Comparison of ENCODE assay signal across 29 cellular contexts in genomic region chr13:113776231-113777125, GRCh38. TPM values are rescaled to one million over a fixed set of nuclear protein-coding genes. Genes with fewer than 3 reads are reported as not detected.
DNase-seq lines count a peak whose midpoint lies in the region; ATAC-seq and TF ChIP-seq lines count a peak whose summit lies in the region.
"Had no signal": no experiment of that assay in that cellular context is flagged by ENCODE, and none has a peak within 500 bp of the region (broad histone marks: within the 10 kb centered on the region; RNA-seq: fewer than 3 reads in every experiment).

No MANE protein-coding gene starts in this region.

- CTCF ChIA-PET in activated CD8-positive, alpha-beta T cell treated with anti-CD3 and anti-CD28 coated beads for 36 hours (lab: Charles Lee), result no interaction called here

- TF ChIP-seq POLR2A in spleen (IDR thresholded peaks at IDR 0.05), result no peak

- no peak overlapping the region for H3K27ac ChIP-seq in spleen
- H3K27ac ChIP-seq: A549, esophagus muscularis mucosa, gastroesophageal sphincter, HL-60, PC-9, right atrium auricular region had no signal

- no peak overlapping the region for H3K4me3 Mint-ChIP-seq in activated CD8-positive, alpha-beta T cell treated with anti-CD3 and anti-CD28 coated beads for 36 hours
- H3K4me3 Mint-ChIP-seq: activated CD8-positive, alpha-beta T cell treated with anti-CD3 and anti-CD28 coated beads, Interleukin-2, amount 10 ng/mL, durations not matched to agents 7 days and 5 days; activated naive CD4-positive, alpha-beta T cell treated with anti-CD3 and anti-CD28 coated beads, Interleukin-2, amount 50 U/mL, for 24 hours; activated T-cell treated with anti-CD3 and anti-CD28 coated beads, Interleukin-2, amount 50 U/mL, for 24 hours; memory B cell; T-helper 2 cell treated with Interferon-gamma antibody and Interleukin-4, amounts not matched to agents 5 μg/mL and 100 μg/mL, for 36 hours had no signal

- H3K36me3 ChIP-seq in spleen, result no peaks in the 10 kb centered on the region
- H3K36me3 ChIP-seq: BE2C, esophagus muscularis mucosa, gastroesophageal sphincter, right atrium auricular region had no signal

- H3K36me3 Mint-ChIP-seq in activated CD8-positive, alpha-beta T cell treated with anti-CD3 and anti-CD28 coated beads for 36 hours (ENCODE audit: low read depth), result no peaks in the 10 kb centered on the region
- H3K36me3 Mint-ChIP-seq: activated naive CD4-positive, alpha-beta T cell treated with anti-CD3 and anti-CD28 coated beads, Interleukin-2, amount 50 U/mL, for 24 hours; memory B cell had no signal

- intact Hi-C loops in spleen (cut with DNase I; ENCODE audit: low total_unique reads), result no loop called here
- intact Hi-C loops in activated CD8-positive, alpha-beta T cell treated with anti-CD3 and anti-CD28 coated beads for 36 hours (cut with micrococcal nuclease), result no loop called here

- H3K9me3 ChIP-seq in spleen, result peaks cover 0 to 7% (median 0%) of the 10 kb centered on the region in 8 donors
- H3K9me3 ChIP-seq: A549, BE2C, esophagus muscularis mucosa, right atrium auricular region, SK-N-SH had no signal

- H3K4me1 Mint-ChIP-seq in activated CD8-positive, alpha-beta T cell treated with anti-CD3 and anti-CD28 coated beads for 36 hours (ENCODE audit: low read depth), result peaks cover 11% of the 10 kb centered on the region
- H3K4me1 Mint-ChIP-seq: memory B cell, naive B cell had no signal

- ATAC-seq in activated CD8-positive, alpha-beta T cell treated with anti-CD3 and anti-CD28 coated beads for 36 hours, result no peak
- ATAC-seq: gastroesophageal sphincter had no signal

- DNase-seq in activated T-cell treated with anti-CD3 and anti-CD28 coated beads, Interleukin-2, amount 50 U/mL, for 1 hour, result peak; percentile 8
- no peak for DNase-seq in activated T-cell treated with anti-CD3 and anti-CD28 coated beads, Interleukin-2, amount 50 U/mL, for 48 hours
- DNase-seq in NCI-H2196 (lab: John Stamatoyannopoulos, UW; ENCODE audit: unreplicated experiment) (peak; percentile 58), SHP77 treated with DMSO at 0.1 percent for 48 hours (lab: John Stamatoyannopoulos, UW) (peak; percentile 95), spleen (peak; percentile 58), DMS 273 treated with DMSO at 0.1 percent for 48 hours (lab: John Stamatoyannopoulos, UW) (no peak), OCI-M1 (lab: John Stamatoyannopoulos, UW) (no peak)
- DNase-seq in activated CD8-positive, alpha-beta T cell treated with anti-CD3 and anti-CD28 coated beads for 36 hours, result no peak
- DNase-seq: activated CD4-positive, CD25-positive, alpha-beta regulatory T cell; BE2C; cerebellar nuclear complex; effector CD8-positive, alpha-beta T cell; kidney; naive B cell; NCI-H1930; PC-9; SK-N-SH had no signal

- H3K27me3 ChIP-seq in spleen (replicated peaks in 1 of 7), result peaks cover 0 to 40% (median 0%) of the 10 kb centered on the region in 7 donors
- H3K27me3 ChIP-seq: right atrium auricular region had no signal

- no peak overlapping the region for H3K27ac Mint-ChIP-seq in activated CD8-positive, alpha-beta T cell treated with anti-CD3 and anti-CD28 coated beads for 36 hours
- H3K27ac Mint-ChIP-seq: activated CD8-positive, alpha-beta T cell treated with anti-CD3 and anti-CD28 coated beads, Interleukin-2, amount 10 ng/mL, durations not matched to agents 7 days and 5 days; activated T-cell treated with anti-CD3 and anti-CD28 coated beads, Interleukin-2, amount 50 U/mL, for 24 hours; memory B cell; naive B cell; T-helper 2 cell treated with Interferon-gamma antibody and Interleukin-4, amounts not matched to agents 5 μg/mL and 100 μg/mL, for 36 hours had no signal

- peaks cover 15% of the 10 kb centered on the region for H3K27me3 Mint-ChIP-seq in activated CD8-positive, alpha-beta T cell treated with anti-CD3 and anti-CD28 coated beads for 36 hours

- POLR2A ChIA-PET in activated CD8-positive, alpha-beta T cell treated with anti-CD3 and anti-CD28 coated beads for 36 hours (lab: Charles Lee), result interaction anchor here (1.0 kb wide), 1 partner anchor 197 kb away, joined by 3 read pairs; no protein-coding TSS in a partner anchor

- 80 to 85% (median 83%) methylated on average over 33 to 35 of the region's 35 CpGs for WGBS in spleen, 5 donors

- H3K4me3 ChIP-seq in spleen, result no peak overlapping the region
- H3K4me3 ChIP-seq: A549, esophagus muscularis mucosa, gastroesophageal sphincter, PC-9, right atrium auricular region had no signal

- H3K9me3 Mint-ChIP-seq in activated CD8-positive, alpha-beta T cell treated with anti-CD3 and anti-CD28 coated beads for 36 hours, result peaks cover 11% of the 10 kb centered on the region
- H3K9me3 Mint-ChIP-seq: activated naive CD4-positive, alpha-beta T cell treated with anti-CD3 and anti-CD28 coated beads, Interleukin-2, amount 50 U/mL, for 24 hours; memory B cell had no signal

- no peak for TF ChIP-seq CTCF in spleen (IDR thresholded peaks at IDR 0.05 in 8 of 11, conservative IDR thresholded peaks at IDR 0.05 in 3 of 11)
- TF ChIP-seq CTCF in activated CD8-positive, alpha-beta T cell treated with anti-CD3 and anti-CD28 coated beads for 36 hours (IDR thresholded peaks at IDR 0.05), result no peak

- no peaks in the 10 kb centered on the region for H3K4me1 ChIP-seq in spleen
- H3K4me1 ChIP-seq: BE2C, Caco-2, esophagus muscularis mucosa, gastroesophageal sphincter, right atrium auricular region had no signal

RNA-seq across cellular contexts. Expression of gene TMEM255B, which starts 17.5 kb away (rescaled TPM):
- total RNA-seq in spleen, result 10 to 100 TPM in 6 of 7 donors, 1 to 10 TPM in 1; 5.7 to 26.9 (median 22.2) TPM
- polyA plus RNA-seq in spleen, result 10 to 100 TPM in 2 of 3 donors, 1 to 10 TPM in 1; 6.0 to 13.0 (median 10.3) TPM
- 1 to 10 TPM; 1.7 to 1.8 TPM for total RNA-seq in activated CD8-positive, alpha-beta T cell treated with anti-CD3 and anti-CD28 coated beads for 36 hours
- total RNA-seq: G401 had no signal

Comparison
In these comparisons a context has a peak if more than half of its experiments do, and no peak if none do; other contexts are left out.
1. DNase-seq: peak in activated T-cell treated with anti-CD3 and anti-CD28 coated beads, Interleukin-2, amount 50 U/mL, for 1 hour (single experiment), NCI-H2196 (single experiment), SHP77 treated with DMSO at 0.1 percent for 48 hours (single experiment) and spleen (single experiment); none in activated T-cell treated with anti-CD3 and anti-CD28 coated beads, Interleukin-2, amount 50 U/mL, for 48 hours (0 of 2), activated CD8-positive, alpha-beta T cell treated with anti-CD3 and anti-CD28 coated beads for 36 hours (single experiment), DMS 273 treated with DMSO at 0.1 percent for 48 hours (single experiment) and OCI-M1 (single experiment).